Comparison of ENCODE assay signal across 1 cellular context in genomic region chr22:46798366-46799057, GRCh38.
TF ChIP-seq lines count a peak whose summit lies in the region.

No MANE protein-coding gene starts in this region.

TF ChIP-seq in HepG2, 621 proteins besides CTCF, POLR2A, EP300 and RAD21 (continued from another document and continues in another):
- peak; percentile 99 for TF ChIP-seq ZNF687 (CRISPR knock-in tag; IDR thresholded peaks at IDR 0.05)
- peak; percentile 53 for TF ChIP-seq RBM22 (optimal IDR thresholded peaks at IDR 0.05; ENCODE audit: low read length)
- TF ChIP-seq CHCHD3 (CRISPR knock-in tag; IDR thresholded peaks at IDR 0.05), result no peak
- TF ChIP-seq, protein P1, sequence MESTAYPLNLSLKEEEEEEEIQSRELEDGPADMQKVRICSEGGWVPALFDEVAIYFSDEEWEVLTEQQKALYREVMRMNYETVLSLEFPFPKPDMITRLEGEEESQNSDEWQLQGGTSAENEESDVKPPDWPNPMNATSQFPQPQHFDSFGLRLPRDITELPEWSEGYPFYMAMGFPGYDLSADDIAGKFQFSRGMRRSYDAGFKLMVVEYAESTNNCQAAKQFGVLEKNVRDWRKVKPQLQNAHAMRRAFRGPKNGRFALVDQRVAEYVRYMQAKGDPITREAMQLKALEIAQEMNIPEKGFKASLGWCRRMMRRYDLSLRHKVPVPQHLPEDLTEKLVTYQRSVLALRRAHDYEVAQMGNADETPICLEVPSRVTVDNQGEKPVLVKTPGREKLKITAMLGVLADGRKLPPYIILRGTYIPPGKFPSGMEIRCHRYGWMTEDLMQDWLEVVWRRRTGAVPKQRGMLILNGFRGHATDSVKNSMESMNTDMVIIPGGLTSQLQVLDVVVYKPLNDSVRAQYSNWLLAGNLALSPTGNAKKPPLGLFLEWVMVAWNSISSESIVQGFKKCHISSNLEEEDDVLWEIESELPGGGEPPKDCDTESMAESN (CRISPR knock-in tag; conservative IDR thresholded peaks at IDR 0.05), result peak; percentile 83; the same call in 1 of the 2 replicates
- no peak for TF ChIP-seq PLRG1 (conservative IDR thresholded peaks at IDR 0.05)
- no peak for TF ChIP-seq IKZF1 (IDR thresholded peaks at IDR 0.05)
- TF ChIP-seq, protein P2, sequence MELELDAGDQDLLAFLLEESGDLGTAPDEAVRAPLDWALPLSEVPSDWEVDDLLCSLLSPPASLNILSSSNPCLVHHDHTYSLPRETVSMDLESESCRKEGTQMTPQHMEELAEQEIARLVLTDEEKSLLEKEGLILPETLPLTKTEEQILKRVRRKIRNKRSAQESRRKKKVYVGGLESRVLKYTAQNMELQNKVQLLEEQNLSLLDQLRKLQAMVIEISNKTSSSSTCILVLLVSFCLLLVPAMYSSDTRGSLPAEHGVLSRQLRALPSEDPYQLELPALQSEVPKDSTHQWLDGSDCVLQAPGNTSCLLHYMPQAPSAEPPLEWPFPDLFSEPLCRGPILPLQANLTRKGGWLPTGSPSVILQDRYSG (CRISPR knock-in tag; IDR thresholded peaks at IDR 0.05), result 0 out of 2 replicates have a peak, but pooled peaks have one; percentile 63
- peak; percentile 47; the same call in 1 of the 2 replicates for TF ChIP-seq CREM (IDR thresholded peaks at IDR 0.05)
- TF ChIP-seq CREM (CRISPR knock-in tag; IDR thresholded peaks at IDR 0.05), result no peak
- no peak for TF ChIP-seq SIX1 (CRISPR knock-in tag; IDR thresholded peaks at IDR 0.05; ENCODE audit: borderline replicate concordance)
- TF ChIP-seq TAF15 (IDR thresholded peaks at IDR 0.05; ENCODE audit: low read depth, low read length, poor library complexity, severe bottlenecking), result no peak
- TF ChIP-seq ATF1 (CRISPR knock-in tag; IDR thresholded peaks at IDR 0.05), result no peak
- TF ChIP-seq, protein P3, sequence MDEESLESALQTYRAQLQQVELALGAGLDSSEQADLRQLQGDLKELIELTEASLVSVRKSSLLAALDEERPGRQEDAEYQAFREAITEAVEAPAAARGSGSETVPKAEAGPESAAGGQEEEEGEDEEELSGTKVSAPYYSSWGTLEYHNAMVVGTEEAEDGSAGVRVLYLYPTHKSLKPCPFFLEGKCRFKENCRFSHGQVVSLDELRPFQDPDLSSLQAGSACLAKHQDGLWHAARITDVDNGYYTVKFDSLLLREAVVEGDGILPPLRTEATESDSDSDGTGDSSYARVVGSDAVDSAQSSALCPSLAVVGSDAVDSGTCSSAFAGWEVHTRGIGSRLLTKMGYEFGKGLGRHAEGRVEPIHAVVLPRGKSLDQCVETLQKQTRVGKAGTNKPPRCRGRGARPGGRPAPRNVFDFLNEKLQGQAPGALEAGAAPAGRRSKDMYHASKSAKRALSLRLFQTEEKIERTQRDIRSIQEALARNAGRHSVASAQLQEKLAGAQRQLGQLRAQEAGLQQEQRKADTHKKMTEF (CRISPR knock-in tag; IDR thresholded peaks at IDR 0.05), result peak; percentile 90
- TF ChIP-seq KDM6A (CRISPR knock-in tag; IDR thresholded peaks at IDR 0.05; ENCODE audit: low read depth), result 0 out of 2 replicates have a peak, but pooled peaks have one; percentile 37
- TF ChIP-seq MEF2D (CRISPR knock-in tag; IDR thresholded peaks at IDR 0.05), result peak; percentile 61; the same call in 1 of the 2 replicates
- TF ChIP-seq ZNF768 (CRISPR knock-in tag; IDR thresholded peaks at IDR 0.05), result no peak
- TF ChIP-seq FOXO4 (CRISPR knock-in tag; conservative IDR thresholded peaks at IDR 0.05), result no peak
- TF ChIP-seq ETV5 (CRISPR knock-in tag; IDR thresholded peaks at IDR 0.05; ENCODE audit: borderline replicate concordance), result peak; percentile 63; the same call in 1 of the 2 replicates
- TF ChIP-seq, protein P4, sequence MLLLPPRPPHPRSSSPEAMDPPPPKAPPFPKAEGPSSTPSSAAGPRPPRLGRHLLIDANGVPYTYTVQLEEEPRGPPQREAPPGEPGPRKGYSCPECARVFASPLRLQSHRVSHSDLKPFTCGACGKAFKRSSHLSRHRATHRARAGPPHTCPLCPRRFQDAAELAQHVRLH (CRISPR knock-in tag; IDR thresholded peaks at IDR 0.05; ENCODE audit: borderline replicate concordance, low read depth), result peak; percentile 83; the same call in 1 of the 2 replicates
- peak; percentile 64; the same call in 1 of the 2 replicates for TF ChIP-seq PITX1 (CRISPR knock-in tag; IDR thresholded peaks at IDR 0.05)
- TF ChIP-seq ZNF720 (CRISPR knock-in tag; IDR thresholded peaks at IDR 0.05), result no peak
- no peak for TF ChIP-seq ZNF484 (CRISPR knock-in tag; IDR thresholded peaks at IDR 0.05; ENCODE audit: borderline replicate concordance, low read depth)
- TF ChIP-seq ZNF350 (CRISPR knock-in tag; IDR thresholded peaks at IDR 0.05; ENCODE audit: borderline replicate concordance, low read depth), result peak; percentile 88
- no peak for TF ChIP-seq TCF7L2 (IDR thresholded peaks at IDR 0.05; ENCODE audit: low read depth, low read length)
- no peak for TF ChIP-seq ZNF432 (CRISPR knock-in tag; IDR thresholded peaks at IDR 0.05; ENCODE audit: borderline replicate concordance)
- TF ChIP-seq ZNF235 (CRISPR knock-in tag; IDR thresholded peaks at IDR 0.05; ENCODE audit: borderline replicate concordance), result no peak
- TF ChIP-seq, protein P5, sequence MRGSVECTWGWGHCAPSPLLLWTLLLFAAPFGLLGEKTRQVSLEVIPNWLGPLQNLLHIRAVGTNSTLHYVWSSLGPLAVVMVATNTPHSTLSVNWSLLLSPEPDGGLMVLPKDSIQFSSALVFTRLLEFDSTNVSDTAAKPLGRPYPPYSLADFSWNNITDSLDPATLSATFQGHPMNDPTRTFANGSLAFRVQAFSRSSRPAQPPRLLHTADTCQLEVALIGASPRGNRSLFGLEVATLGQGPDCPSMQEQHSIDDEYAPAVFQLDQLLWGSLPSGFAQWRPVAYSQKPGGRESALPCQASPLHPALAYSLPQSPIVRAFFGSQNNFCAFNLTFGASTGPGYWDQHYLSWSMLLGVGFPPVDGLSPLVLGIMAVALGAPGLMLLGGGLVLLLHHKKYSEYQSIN (CRISPR knock-in tag; IDR thresholded peaks at IDR 0.05; ENCODE audit: borderline replicate concordance), result no peak
- TF ChIP-seq ZSCAN30 (CRISPR knock-in tag; IDR thresholded peaks at IDR 0.05), result no peak
- peak; percentile 39 for TF ChIP-seq TBL1XR1 (IDR thresholded peaks at IDR 0.05; ENCODE audit: borderline replicate concordance, low read length, partially characterized antibody)
- TF ChIP-seq ZNF17 (CRISPR knock-in tag; IDR thresholded peaks at IDR 0.05), result no peak
- TF ChIP-seq, protein P6, sequence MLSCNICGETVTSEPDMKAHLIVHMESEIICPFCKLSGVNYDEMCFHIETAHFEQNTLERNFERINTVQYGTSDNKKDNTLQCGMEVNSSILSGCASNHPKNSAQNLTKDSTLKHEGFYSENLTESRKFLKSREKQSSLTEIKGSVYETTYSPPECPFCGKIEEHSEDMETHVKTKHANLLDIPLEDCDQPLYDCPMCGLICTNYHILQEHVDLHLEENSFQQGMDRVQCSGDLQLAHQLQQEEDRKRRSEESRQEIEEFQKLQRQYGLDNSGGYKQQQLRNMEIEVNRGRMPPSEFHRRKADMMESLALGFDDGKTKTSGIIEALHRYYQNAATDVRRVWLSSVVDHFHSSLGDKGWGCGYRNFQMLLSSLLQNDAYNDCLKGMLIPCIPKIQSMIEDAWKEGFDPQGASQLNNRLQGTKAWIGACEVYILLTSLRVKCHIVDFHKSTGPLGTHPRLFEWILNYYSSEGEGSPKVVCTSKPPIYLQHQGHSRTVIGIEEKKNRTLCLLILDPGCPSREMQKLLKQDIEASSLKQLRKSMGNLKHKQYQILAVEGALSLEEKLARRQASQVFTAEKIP (CRISPR knock-in tag; IDR thresholded peaks at IDR 0.05; ENCODE audit: borderline replicate concordance), result no peak
- TF ChIP-seq ZC3H4 (CRISPR knock-in tag; IDR thresholded peaks at IDR 0.05; ENCODE audit: borderline replicate concordance), result no peak
- TF ChIP-seq ZNF75D (CRISPR knock-in tag; IDR thresholded peaks at IDR 0.05; ENCODE audit: borderline replicate concordance), result no peak
- TF ChIP-seq ZNF251 (CRISPR knock-in tag; IDR thresholded peaks at IDR 0.05), result no peak
- no peak for TF ChIP-seq ZNF496 (CRISPR knock-in tag; IDR thresholded peaks at IDR 0.05; ENCODE audit: insufficient replicate concordance)
- no peak for TF ChIP-seq ZNF615 (CRISPR knock-in tag; IDR thresholded peaks at IDR 0.05; ENCODE audit: borderline replicate concordance)
- TF ChIP-seq ZHX1 (CRISPR knock-in tag; IDR thresholded peaks at IDR 0.05; ENCODE audit: low read depth), result no peak
- TF ChIP-seq KLF15 (CRISPR knock-in tag; IDR thresholded peaks at IDR 0.05; ENCODE audit: borderline replicate concordance), result no peak
- TF ChIP-seq ZSCAN31 (CRISPR knock-in tag; IDR thresholded peaks at IDR 0.05; ENCODE audit: low read depth), result peak; percentile 78
- TF ChIP-seq ZNF816 (CRISPR knock-in tag; IDR thresholded peaks at IDR 0.05; ENCODE audit: borderline replicate concordance), result no peak
- TF ChIP-seq TSC22D2 (CRISPR knock-in tag; IDR thresholded peaks at IDR 0.05; ENCODE audit: borderline replicate concordance), result peak; percentile 77; the same call in 1 of the 2 replicates
- no peak for TF ChIP-seq ZNF446 (CRISPR knock-in tag; IDR thresholded peaks at IDR 0.05)
- TF ChIP-seq ZNF879 (CRISPR knock-in tag; IDR thresholded peaks at IDR 0.05), result no peak
- no peak for TF ChIP-seq TAF1 (CRISPR knock-in tag; IDR thresholded peaks at IDR 0.05)
- TF ChIP-seq ZNF207 (IDR thresholded peaks at IDR 0.05; ENCODE audit: borderline replicate concordance), result no peak
- TF ChIP-seq FOSL2 (CRISPR knock-in tag; IDR thresholded peaks at IDR 0.05), result peak; percentile 79
- TF ChIP-seq, protein P7, sequence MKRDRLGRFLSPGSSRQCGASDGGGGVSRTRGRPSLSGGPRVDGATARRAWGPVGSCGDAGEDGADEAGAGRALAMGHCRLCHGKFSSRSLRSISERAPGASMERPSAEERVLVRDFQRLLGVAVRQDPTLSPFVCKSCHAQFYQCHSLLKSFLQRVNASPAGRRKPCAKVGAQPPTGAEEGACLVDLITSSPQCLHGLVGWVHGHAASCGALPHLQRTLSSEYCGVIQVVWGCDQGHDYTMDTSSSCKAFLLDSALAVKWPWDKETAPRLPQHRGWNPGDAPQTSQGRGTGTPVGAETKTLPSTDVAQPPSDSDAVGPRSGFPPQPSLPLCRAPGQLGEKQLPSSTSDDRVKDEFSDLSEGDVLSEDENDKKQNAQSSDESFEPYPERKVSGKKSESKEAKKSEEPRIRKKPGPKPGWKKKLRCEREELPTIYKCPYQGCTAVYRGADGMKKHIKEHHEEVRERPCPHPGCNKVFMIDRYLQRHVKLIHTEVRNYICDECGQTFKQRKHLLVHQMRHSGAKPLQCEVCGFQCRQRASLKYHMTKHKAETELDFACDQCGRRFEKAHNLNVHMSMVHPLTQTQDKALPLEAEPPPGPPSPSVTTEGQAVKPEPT (CRISPR knock-in tag; IDR thresholded peaks at IDR 0.05; ENCODE audit: low read depth), result no peak
